3 cellular contexts compared by ENCODE assay signal in the genomic region with DNA sequence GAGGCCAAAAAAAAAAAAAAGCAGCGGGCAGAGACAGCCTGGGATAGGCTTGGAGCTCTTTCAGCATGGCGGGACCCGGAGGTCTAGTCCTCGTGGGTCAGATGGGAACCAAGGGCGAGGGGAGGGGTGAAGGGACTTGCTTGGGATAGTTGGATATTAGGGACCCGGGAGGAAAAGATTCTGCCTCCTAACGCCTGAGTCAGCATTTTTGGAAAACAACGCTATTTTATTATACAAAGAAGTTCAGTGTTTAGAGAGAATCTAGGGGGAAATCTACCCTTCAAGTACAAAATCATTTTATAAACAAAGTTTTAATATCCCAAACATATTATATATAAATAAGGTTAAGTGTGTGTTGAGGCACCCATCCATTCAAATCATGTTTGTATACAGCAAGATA.
TF ChIP-seq lines count a peak whose summit lies in the region.

No MANE protein-coding gene starts in this region.

TF ChIP-seq in A549, 52 proteins besides CTCF, POLR2A, EP300 and RAD21:
- TF ChIP-seq EHMT2 (IDR thresholded peaks at IDR 0.05; ENCODE audit: low read depth) (no peak), MAFK (IDR thresholded peaks at IDR 0.05; ENCODE audit: partially characterized antibody) (peak; percentile 97), CHD4 (IDR thresholded peaks at IDR 0.05; ENCODE audit: borderline replicate concordance) (no peak)

TF ChIP-seq in IMR-90, 13 proteins besides CTCF, POLR2A, EP300 and RAD21:
- TF ChIP-seq MAFK (IDR thresholded peaks at IDR 0.05; ENCODE audit: low read depth, low read length): peak; percentile 96
- TF ChIP-seq CHD1 (IDR thresholded peaks at IDR 0.05; ENCODE audit: low read depth, low read length): no peak

TF ChIP-seq in H1, 55 proteins besides CTCF, POLR2A, EP300 and RAD21:
- no peak for TF ChIP-seq GTF2F1 (IDR thresholded peaks at IDR 0.05; ENCODE audit: borderline replicate concordance, low read depth, low read length)
- no peak for TF ChIP-seq JUND (IDR thresholded peaks at IDR 0.05; ENCODE audit: low read length)
- no peak for TF ChIP-seq CHD2 (IDR thresholded peaks at IDR 0.05; ENCODE audit: low read length)
- TF ChIP-seq BACH1 (IDR thresholded peaks at IDR 0.05; ENCODE audit: low read length): 0 out of 2 replicates have a peak, but pooled peaks have one; percentile 37
- TF ChIP-seq SIRT6 (IDR thresholded peaks at IDR 0.05; ENCODE audit: low read length): no peak
- no peak for TF ChIP-seq CEBPB (IDR thresholded peaks at IDR 0.05; ENCODE audit: low read depth, low read length)
- no peak for TF ChIP-seq TAF7 (optimal IDR thresholded peaks at IDR 0.05; ENCODE audit: borderline replicate concordance, low read depth, low read length)
- TF ChIP-seq MAFK (IDR thresholded peaks at IDR 0.05; ENCODE audit: low read depth, low read length): peak; percentile 90
- TF ChIP-seq SP1 (IDR thresholded peaks at IDR 0.05; ENCODE audit: low read depth, low read length): no peak
- TF ChIP-seq YY1 (IDR thresholded peaks at IDR 0.05; ENCODE audit: low read depth, low read length): no peak
- TF ChIP-seq TCF12 (IDR thresholded peaks at IDR 0.05; ENCODE audit: low read depth, low read length): no peak
- TF ChIP-seq CHD1 (IDR thresholded peaks at IDR 0.05; ENCODE audit: low read depth, low read length): no peak
- TF ChIP-seq, protein P1, sequence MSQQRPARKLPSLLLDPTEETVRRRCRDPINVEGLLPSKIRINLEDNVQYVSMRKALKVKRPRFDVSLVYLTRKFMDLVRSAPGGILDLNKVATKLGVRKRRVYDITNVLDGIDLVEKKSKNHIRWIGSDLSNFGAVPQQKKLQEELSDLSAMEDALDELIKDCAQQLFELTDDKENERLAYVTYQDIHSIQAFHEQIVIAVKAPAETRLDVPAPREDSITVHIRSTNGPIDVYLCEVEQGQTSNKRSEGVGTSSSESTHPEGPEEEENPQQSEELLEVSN (IDR thresholded peaks at IDR 0.05): no peak
- TF ChIP-seq FOSL1 (IDR thresholded peaks at IDR 0.05; ENCODE audit: insufficient read depth, low read depth, low read length): no peak
- no peak for TF ChIP-seq GABPA (IDR thresholded peaks at IDR 0.05; ENCODE audit: borderline replicate concordance, insufficient read depth, low read length)
- no peak for TF ChIP-seq SP2 (IDR thresholded peaks at IDR 0.05; ENCODE audit: low read length)
